In the genomic region with DNA sequence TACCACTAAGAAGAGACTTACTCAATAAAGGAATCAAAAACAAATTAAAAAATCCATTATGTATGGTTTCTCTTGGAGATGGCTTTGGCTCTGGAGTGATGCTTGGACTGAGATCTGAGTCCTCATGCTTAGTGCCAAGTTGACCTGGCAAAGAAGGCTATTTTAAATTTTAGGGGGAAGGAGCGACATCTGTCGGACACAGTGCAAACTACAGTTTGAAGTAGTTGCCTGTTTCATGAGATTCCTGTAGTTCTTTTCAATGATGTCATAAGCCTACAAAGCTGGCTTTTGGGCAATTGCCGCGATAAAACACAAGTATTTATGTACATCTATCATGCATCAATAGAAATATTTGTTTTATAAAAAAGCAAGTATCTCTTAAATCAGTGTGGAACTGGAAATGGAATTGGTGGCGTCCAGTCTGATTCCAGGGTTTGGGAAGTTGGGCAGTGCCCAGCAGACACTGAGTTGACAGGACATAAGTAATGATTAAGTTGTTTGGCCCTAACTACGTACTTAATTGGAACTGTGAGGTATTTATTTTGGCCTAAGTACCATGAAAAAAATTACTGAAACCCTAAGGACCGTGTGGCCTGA, we compare ENCODE assay signal across 8 cellular contexts. TPM values are rescaled to one million over a fixed set of nuclear protein-coding genes. Genes with fewer than 3 reads are reported as not detected.
A peak's percentile ranks its signal among the peaks of the same experiment; 100 is the strongest.
DNase-seq lines count a peak whose midpoint lies in the region; ATAC-seq and TF ChIP-seq lines count a peak whose summit lies in the region.

No MANE protein-coding gene starts in this region.

- H3K9me3 ChIP-seq in DOHH2 (ENCODE audit: control insufficient read depth, insufficient read depth, low read length): no peaks in the 10 kb centered on the region
- no peaks in the 10 kb centered on the region for H3K9me3 ChIP-seq in RWPE2 (ENCODE audit: severe bottlenecking)
- no peaks in the 10 kb centered on the region for H3K9me3 ChIP-seq in transverse colon

- ATAC-seq in RWPE2 (ENCODE audit: low read depth) (0 out of 3 replicates have a peak, but pooled peaks have one; percentile 35), foreskin keratinocyte (peak; percentile 68), omental fat pad (ENCODE audit: low FRiP score) (peak; percentile 93), HG03354 (IDR thresholded peaks at IDR 0.05; ENCODE audit: poor library complexity, severe bottlenecking, unreplicated experiment) (no peak)

- TF ChIP-seq CTCF in DOHH2 (IDR thresholded peaks at IDR 0.05; ENCODE audit: low read depth, low read length, poor library complexity, severe bottlenecking) (peak; percentile 83), RWPE2 (IDR thresholded peaks at IDR 0.05; ENCODE audit: poor library complexity, severe bottlenecking) (peak; percentile 79), foreskin keratinocyte (conservative IDR thresholded peaks at IDR 0.05) (peak; percentile 88), omental fat pad (IDR thresholded peaks at IDR 0.05) (peak in 2 of 3 donors; percentile 27 to 77), transverse colon (IDR thresholded peaks at IDR 0.05) (peak; percentile 76 to 87 (median 80))

- whole genome bisulfite sequencing in transverse colon (ENCODE audit: low coverage in 1 of 2), 2 donors: 33 to 40% methylated on average over 5 to 7 of the region's 7 CpGs

- TF ChIP-seq POLR2A in transverse colon (IDR thresholded peaks at IDR 0.05): no peak

- intact Hi-C loops in transverse colon (cut with DNase I; ENCODE audit: low total_unique reads): loop anchor here (10.0 kb wide), 1 partner anchor 312 kb away; no protein-coding TSS in a partner anchor

- in situ Hi-C loops in transverse colon (cut with MboI; ENCODE audit: low pct_ligation_motif_present in 1 of 4, low pct_unique_long_range_greater_than_20kb in 1 of 4, low sequenced_read_pairs in 3 of 4): loop anchor here (5.0 to 25.0 kb wide), 7 partner anchors 162 to 942 kb away; partner anchors contain the start of gene TARBP1 (in 2 of the 4)

- H3K4me2 ChIP-seq in DOHH2 (ENCODE audit: low read length): no peak overlapping the region

- no peaks in the 10 kb centered on the region for H3F3A ChIP-seq in DOHH2 (ENCODE audit: control insufficient read depth, insufficient read depth)

- H3K36me3 ChIP-seq in DOHH2 (ENCODE audit: control insufficient read depth, low read length) (peaks cover 4% of the 10 kb centered on the region), RWPE2 (ENCODE audit: low read depth) (peaks cover 8% of the 10 kb centered on the region), transverse colon (no peaks in the 10 kb centered on the region)

- H3K27me3 ChIP-seq in DOHH2 (ENCODE audit: control insufficient read depth, low read length): no peaks in the 10 kb centered on the region
- no peaks in the 10 kb centered on the region for H3K27me3 ChIP-seq in RWPE2 (ENCODE audit: insufficient read depth, poor library complexity, severe bottlenecking)
- H3K27me3 ChIP-seq in foreskin keratinocyte: no peaks in the 10 kb centered on the region
- H3K27me3 ChIP-seq in transverse colon: no peaks in the 10 kb centered on the region

- H3K4me3 ChIP-seq in DOHH2 (ENCODE audit: low read length) (no peak overlapping the region), RWPE2 (ENCODE audit: severe bottlenecking) (no peak overlapping the region), transverse colon (no peak overlapping the region)

- no peaks in the 10 kb centered on the region for H3K9me2 ChIP-seq in DOHH2 (replicated peaks; ENCODE audit: control insufficient read depth, low read length)

- DNase-seq in HT1080 (ENCODE audit: low read depth) (peak; percentile 73), RWPE2 (ENCODE audit: low spot score) (no peak), foreskin keratinocyte (peak in 1 of 2 donors; percentile 63), omental fat pad (ENCODE audit: low spot score) (peak; percentile 56), transverse colon (peak; percentile 63)
- peak; percentile 24 for DNase-seq in activated T-helper 9 cell treated with anti-CD3 and anti-CD28 coated beads, Interleukin-2, amount 50 U/mL, for 16 hours (ENCODE audit: low read depth)

- no peaks in the 10 kb centered on the region for H3K4me1 ChIP-seq in DOHH2 (ENCODE audit: control insufficient read depth, low read length)
- H3K4me1 ChIP-seq in RWPE2 (ENCODE audit: insufficient read depth, poor library complexity, severe bottlenecking): peaks cover 3% of the 10 kb centered on the region
- peaks cover 6% of the 10 kb centered on the region for H3K4me1 ChIP-seq in foreskin keratinocyte
- H3K4me1 ChIP-seq in transverse colon: peaks cover 0 to 5% (median 0%) of the 10 kb centered on the region in 4 donors

- no peak for TF ChIP-seq EP300 in transverse colon (IDR thresholded peaks at IDR 0.05; ENCODE audit: low read depth)

- H3K27ac ChIP-seq in DOHH2 (ENCODE audit: low read depth, low read length): no peak overlapping the region
- no peak overlapping the region for H3K27ac ChIP-seq in RWPE2 (ENCODE audit: poor library complexity, severe bottlenecking)
- H3K27ac ChIP-seq in foreskin keratinocyte: no peak overlapping the region
- H3K27ac ChIP-seq in transverse colon: no peak overlapping the region

- H3K79me2 ChIP-seq in DOHH2 (ENCODE audit: control insufficient read depth, low read length): no peaks in the 10 kb centered on the region

- H4K20me1 ChIP-seq in DOHH2 (ENCODE audit: control insufficient read depth, insufficient read depth, low read depth, low read length): no peaks in the 10 kb centered on the region

RNA-seq across cellular contexts. Expression of gene TBCE, which starts 50.0 kb away (rescaled TPM):
- total RNA-seq in HT1080 (2014; rRNA removed; shearing (Covaris generic)): 30.2 and 33.3 TPM in 2 replicates
- polyA plus RNA-seq in HT1080 (2015; cell fraction: cytosol; rRNA removed): 30.2 and 39.0 TPM in 2 replicates
- polyA plus RNA-seq in HT1080 (2015; cell fraction: nucleus; rRNA removed): 48.2 and 53.5 TPM in 2 replicates
- total RNA-seq in foreskin keratinocyte (21.7 and 23.6 TPM in 2 replicates), omental fat pad (10 to 100 TPM; 10.9 to 27.3 (median 19.2) TPM), transverse colon (10 to 100 TPM; 16.8 to 59.1 (median 23.9) TPM)
- 18.8 and 21.2 TPM in 2 replicates for polyA plus RNA-seq in foreskin keratinocyte
